Comparison of ENCODE assay signal across 23 cellular contexts in genomic region chr22:31651667-31652066, GRCh38. TPM values are rescaled to one million over a fixed set of nuclear protein-coding genes. Genes with fewer than 3 reads are reported as not detected.
DNase-seq lines count a peak whose midpoint lies in the region; ATAC-seq, FAIRE-seq and TF ChIP-seq lines count a peak whose summit lies in the region.
"Had no signal": no experiment of that assay in that cellular context is flagged by ENCODE, and none has a peak within 500 bp of the region (broad histone marks: within the 10 kb centered on the region; RNA-seq: fewer than 3 reads in every experiment).

No MANE protein-coding gene starts in this region.

- dilution Hi-C loops in keratinocyte (cut with MboI; ENCODE audit: extremely low pct_ligation_motif_present, low sequenced_read_pairs), result no loop called here

- no peak for TF ChIP-seq EP300 in gastroesophageal sphincter (IDR thresholded peaks at IDR 0.05)

- peaks cover 29% of the 10 kb centered on the region for H3K36me3 ChIP-seq in DOHH2 (ENCODE audit: control insufficient read depth, low read length)
- peaks cover 35% of the 10 kb centered on the region for H3K36me3 ChIP-seq in RWPE2 (ENCODE audit: low read depth)
- H3K36me3 ChIP-seq in keratinocyte (ENCODE audit: control insufficient read depth in 2 of 2, extremely low read depth in 1 of 2, insufficient read depth in 2 of 2, low read length in 2 of 2), result peaks cover 3 to 21% of the 10 kb centered on the region in 2 experiments
- no peaks in the 10 kb centered on the region for H3K36me3 ChIP-seq in smooth muscle cell (ENCODE audit: low read depth)
- H3K36me3 ChIP-seq in colonic mucosa, result no peaks in the 10 kb centered on the region
- peaks cover 4% of the 10 kb centered on the region for H3K36me3 ChIP-seq in breast epithelium
- peaks cover 0 to 34% of the 10 kb centered on the region in 2 donors for H3K36me3 ChIP-seq in gastroesophageal sphincter

- 96% methylated on average over 4 of the region's 4 CpGs for WGBS in smooth muscle cell (ENCODE audit: low lambda C conversion rate)
- 82 to 94% methylated on average over 1 of the region's 4 CpGs for WGBS in gastroesophageal sphincter (ENCODE audit: low coverage in 1 of 2), 2 donors

- TF ChIP-seq POLR2A in breast epithelium (IDR thresholded peaks at IDR 0.05), result no peak
- TF ChIP-seq POLR2A in gastroesophageal sphincter (IDR thresholded peaks at IDR 0.05), result no peak

- ATAC-seq in RWPE2 (ENCODE audit: low read depth), result no peak
- no peak for ATAC-seq in gastroesophageal sphincter
- ATAC-seq: PC-3, T-cell had no signal

- H3K4me1 Mint-ChIP-seq in CD14-positive monocyte, result peaks cover 33% of the 10 kb centered on the region

- intact Hi-C loops in CD14-positive monocyte (cut with micrococcal nuclease) (no loop called here), colonic mucosa (cut with DNase I) (no loop called here), breast epithelium (cut with DNase I; ENCODE audit: low total_unique reads) (loop anchor here (5.0 kb wide), 1 partner anchor 519 kb away; no protein-coding TSS in a partner anchor)

- H3K27me3 ChIP-seq in DOHH2 (ENCODE audit: control insufficient read depth, low read length), result no peaks in the 10 kb centered on the region
- no peaks in the 10 kb centered on the region for H3K27me3 ChIP-seq in RWPE2 (ENCODE audit: insufficient read depth, poor library complexity, severe bottlenecking)
- H3K27me3 ChIP-seq in keratinocyte (ENCODE audit: control insufficient read depth, extremely low read depth, insufficient read depth, low read length), result no peaks in the 10 kb centered on the region
- no peaks in the 10 kb centered on the region for H3K27me3 ChIP-seq in smooth muscle cell (ENCODE audit: low read depth)
- no peaks in the 10 kb centered on the region for H3K27me3 ChIP-seq in colonic mucosa
- no peaks in the 10 kb centered on the region for H3K27me3 ChIP-seq in breast epithelium
- no peaks in the 10 kb centered on the region for H3K27me3 ChIP-seq in gastroesophageal sphincter
- H3K27me3 ChIP-seq: tibial artery had no signal

- H3K9me3 Mint-ChIP-seq in CD14-positive monocyte, result no peaks in the 10 kb centered on the region
- H3K9me3 Mint-ChIP-seq: activated CD4-positive, alpha-beta T cell treated with anti-CD3 and anti-CD28 coated beads, Interleukin-2, amount 10 ng/mL, durations not matched to agents 24 days and 14 days; endodermal cell; T-cell had no signal

- no peaks in the 10 kb centered on the region for H3K9me2 ChIP-seq in DOHH2 (replicated peaks; ENCODE audit: control insufficient read depth, low read length)

- no peaks in the 10 kb centered on the region for H3K9me1 ChIP-seq in keratinocyte (ENCODE audit: control insufficient read depth, extremely low read depth, insufficient read depth, low read length)

- H2AFZ ChIP-seq in keratinocyte (ENCODE audit: control insufficient read depth, low read length), result no peak overlapping the region
- H2AFZ ChIP-seq in smooth muscle cell (ENCODE audit: low read depth), result no peak overlapping the region

- H3K4me2 ChIP-seq in DOHH2 (ENCODE audit: low read length) (peak overlapping the region; percentile 43), keratinocyte (ENCODE audit: control insufficient read depth, extremely low read depth, insufficient read depth, low read depth, low read length) (no peak overlapping the region), smooth muscle cell (no peak overlapping the region)

- H3K27ac Mint-ChIP-seq in CD14-positive monocyte, result peak overlapping the region in 5 of 7 donors; percentile 36 to 72 (median 58)
- H3K27ac Mint-ChIP-seq: activated CD4-positive, alpha-beta T cell treated with anti-CD3 and anti-CD28 coated beads, Interleukin-2, amount 10 ng/mL, durations not matched to agents 24 days and 14 days; activated naive CD8-positive, alpha-beta T cell; T-cell had no signal

- H3K79me2 ChIP-seq in DOHH2 (ENCODE audit: control insufficient read depth, low read length), result peaks cover 73% of the 10 kb centered on the region
- H3K79me2 ChIP-seq in keratinocyte (ENCODE audit: control insufficient read depth, insufficient read depth, low read length), result peaks cover 76% of the 10 kb centered on the region
- H3K79me2 ChIP-seq in smooth muscle cell (ENCODE audit: low read depth), result peaks cover 58% of the 10 kb centered on the region

- TF ChIP-seq CTCF in CD14-positive monocyte (IDR thresholded peaks at IDR 0.05) (no peak), DOHH2 (IDR thresholded peaks at IDR 0.05; ENCODE audit: low read depth, low read length, poor library complexity, severe bottlenecking) (no peak), RWPE2 (IDR thresholded peaks at IDR 0.05; ENCODE audit: poor library complexity, severe bottlenecking) (no peak), keratinocyte (optimal IDR thresholded peaks at IDR 0.05 in 1 of 3, IDR thresholded peaks at IDR 0.05 in 1 of 3, conservative IDR thresholded peaks at IDR 0.05 in 1 of 3; ENCODE audit: extremely low read depth in 1 of 3, insufficient read depth in 2 of 3, low read length in 3 of 3) (no peak), smooth muscle cell (IDR thresholded peaks at IDR 0.05; ENCODE audit: borderline replicate concordance, insufficient read depth, poor library complexity, severe bottlenecking) (no peak), colonic mucosa (IDR thresholded peaks at IDR 0.05) (no peak), breast epithelium (IDR thresholded peaks at IDR 0.05) (no peak), gastroesophageal sphincter (IDR thresholded peaks at IDR 0.05) (no peak)

- no peaks in the 10 kb centered on the region for H4K20me1 ChIP-seq in DOHH2 (ENCODE audit: control insufficient read depth, insufficient read depth, low read depth, low read length)
- H4K20me1 ChIP-seq in keratinocyte (ENCODE audit: control insufficient read depth, extremely low read depth, insufficient read depth, low read length), result no peaks in the 10 kb centered on the region
- H4K20me1 ChIP-seq in smooth muscle cell (ENCODE audit: low read depth), result peaks cover 58% of the 10 kb centered on the region

- H3F3A ChIP-seq in DOHH2 (ENCODE audit: control insufficient read depth, insufficient read depth), result peaks cover 5% of the 10 kb centered on the region; the same call in 1 of the 2 replicates
- H3F3A ChIP-seq in smooth muscle cell (ENCODE audit: low read depth), result peaks cover 6% of the 10 kb centered on the region

- H3K4me3 ChIP-seq in DOHH2 (ENCODE audit: low read length), result 0 out of 2 replicates have a peak overlapping the region, but pooled peaks have one; percentile 13
- H3K4me3 ChIP-seq in RWPE2 (ENCODE audit: severe bottlenecking), result no peak overlapping the region
- no peak overlapping the region for H3K4me3 ChIP-seq in keratinocyte (ENCODE audit: control insufficient read depth in 2 of 3, extremely low read depth in 1 of 3, insufficient read depth in 2 of 3, low read depth in 1 of 3, low read length in 3 of 3)
- no peak overlapping the region for H3K4me3 ChIP-seq in smooth muscle cell
- H3K4me3 ChIP-seq in colonic mucosa, result no peak overlapping the region
- no peak overlapping the region for H3K4me3 ChIP-seq in breast epithelium
- H3K4me3 ChIP-seq in gastroesophageal sphincter, result no peak overlapping the region
- H3K4me3 ChIP-seq: lung, tibial artery had no signal

- H3K9me3 ChIP-seq in DOHH2 (ENCODE audit: control insufficient read depth, insufficient read depth, low read length) (no peaks in the 10 kb centered on the region), RWPE2 (ENCODE audit: severe bottlenecking) (no peaks in the 10 kb centered on the region), keratinocyte (ENCODE audit: control insufficient read depth, low read depth, low read length) (no peaks in the 10 kb centered on the region), smooth muscle cell (replicated peaks; ENCODE audit: low read depth) (no peaks in the 10 kb centered on the region), colonic mucosa (no peaks in the 10 kb centered on the region), breast epithelium (no peaks in the 10 kb centered on the region), gastroesophageal sphincter (no peaks in the 10 kb centered on the region)
- H3K9me3 ChIP-seq: tibial artery had no signal

- H3K9ac ChIP-seq in keratinocyte (ENCODE audit: control insufficient read depth, extremely low read depth, insufficient read depth, low read length) (no peak overlapping the region), smooth muscle cell (ENCODE audit: low read depth) (no peak overlapping the region), colonic mucosa (ENCODE audit: low read depth in 2 of 2, low read length in 2 of 2) (no peak overlapping the region)

- DNase-seq in CD14-positive monocyte (ENCODE audit: low spot score) (no peak), RWPE2 (ENCODE audit: low spot score) (no peak), keratinocyte (ENCODE audit: low read depth, low spot score) (no peak), smooth muscle cell (lab: John Stamatoyannopoulos, UW; ENCODE audit: unreplicated experiment) (no peak), colonic mucosa (no peak), breast epithelium (ENCODE audit: low spot score in 2 of 2) (no peak)
- DNase-seq: activated CD4-positive, alpha-beta T cell treated with anti-CD3 and anti-CD28 coated beads, Interleukin-2, amount 10 ng/mL, durations not matched to agents 24 days and 14 days; DMS79 treated with DMSO at 0.1 percent for 48 hours; endodermal cell; glutamatergic neuron; kidney glomerular epithelial cell; NCI-H1105; NCI-H2029 treated with DMSO at 0.1 percent for 48 hours; NCI-H345; NCI-H82; PC-3; stimulated activated CD4-positive, alpha-beta T cell treated with anti-CD3 and anti-CD28 coated beads, Interleukin-1b, Interleukin-23, amount 100 ng/mL, for 48 hours; T-cell; tibial artery had no signal

- H3K4me1 ChIP-seq in DOHH2 (ENCODE audit: control insufficient read depth, low read length), result peaks cover 56% of the 10 kb centered on the region
- H3K4me1 ChIP-seq in RWPE2 (ENCODE audit: insufficient read depth, poor library complexity, severe bottlenecking), result peaks cover 72% of the 10 kb centered on the region
- H3K4me1 ChIP-seq in keratinocyte (ENCODE audit: control insufficient read depth, extremely low read depth, insufficient read depth, low read length), result peaks cover 50% of the 10 kb centered on the region
- H3K4me1 ChIP-seq in smooth muscle cell (ENCODE audit: low read depth), result no peaks in the 10 kb centered on the region
- peaks cover 8% of the 10 kb centered on the region for H3K4me1 ChIP-seq in colonic mucosa
- H3K4me1 ChIP-seq in breast epithelium, result no peaks in the 10 kb centered on the region
- no peaks in the 10 kb centered on the region for H3K4me1 ChIP-seq in gastroesophageal sphincter

- H3K27me3 Mint-ChIP-seq in CD14-positive monocyte (ENCODE audit: low read depth in 3 of 3), result peaks cover 0 to 2% (median 0%) of the 10 kb centered on the region in 3 donors
- H3K27me3 Mint-ChIP-seq: activated CD4-positive, alpha-beta T cell treated with anti-CD3 and anti-CD28 coated beads, Interleukin-2, amount 10 ng/mL, durations not matched to agents 24 days and 14 days; activated naive CD8-positive, alpha-beta T cell; T-cell had no signal

- peaks cover 25 to 26% of the 10 kb centered on the region in 2 donors for H3K36me3 Mint-ChIP-seq in CD14-positive monocyte
- H3K36me3 Mint-ChIP-seq: activated naive CD8-positive, alpha-beta T cell had no signal

- no peak overlapping the region for H3K4me3 Mint-ChIP-seq in CD14-positive monocyte
- H3K4me3 Mint-ChIP-seq: activated CD4-positive, alpha-beta T cell treated with anti-CD3 and anti-CD28 coated beads, Interleukin-2, amount 10 ng/mL, durations not matched to agents 24 days and 14 days; activated naive CD8-positive, alpha-beta T cell; endodermal cell; T-cell had no signal

- H3K27ac ChIP-seq in DOHH2 (ENCODE audit: low read depth, low read length) (no peak overlapping the region), RWPE2 (ENCODE audit: poor library complexity, severe bottlenecking) (peak overlapping the region; percentile 88), keratinocyte (ENCODE audit: control insufficient read depth, insufficient read depth, low read length) (peak overlapping the region; percentile 76), smooth muscle cell (ENCODE audit: low read depth) (no peak overlapping the region), colonic mucosa (no peak overlapping the region), breast epithelium (no peak overlapping the region), gastroesophageal sphincter (no peak overlapping the region)
- H3K27ac ChIP-seq: tibial artery had no signal

- no peak for FAIRE-seq in keratinocyte (lab: Jason Lieb, UNC)

RNA-seq across cellular contexts. Expression of gene PISD, which starts 10.3 kb away (rescaled TPM):
- polyA plus RNA-seq in CD14-positive monocyte, result 10 to 100 TPM; 38.1 to 45.3 TPM
- polyA plus RNA-seq in keratinocyte, result 25.5 to 36.6 TPM (median 26.4 TPM) in 3 replicates
- 13.3 TPM for polyA plus RNA-seq in keratinocyte (2011; ENCODE audit: low read depth)
- polyA plus RNA-seq in keratinocyte (2011; cell fraction: cytosol; rRNA removed), result 18.1 and 21.8 TPM in 2 replicates
- polyA plus RNA-seq in keratinocyte (2011; cell fraction: nucleus; rRNA removed), result 75.7 and 82.6 TPM in 2 replicates
- 29.1 and 32.1 TPM in 2 replicates for polyA plus RNA-seq in keratinocyte (2012; ENCODE audit: low replicate concordance)
- polyA minus RNA-seq in keratinocyte, result 23.8 to 42.9 TPM (median 34.6 TPM) in 3 replicates
- 36.1 TPM for polyA minus RNA-seq in keratinocyte (2011; cell fraction: cytosol; rRNA and poly(A)+ RNA removed)
- 36.1 and 36.8 TPM in 2 replicates for polyA minus RNA-seq in keratinocyte (2011; cell fraction: nucleus; rRNA and poly(A)+ RNA removed)
- total RNA-seq in smooth muscle cell, result 15.3 and 21.1 TPM in 2 replicates
- 31.6 and 33.1 TPM in 2 replicates for polyA plus RNA-seq in smooth muscle cell
- total RNA-seq in colonic mucosa, result 10 to 100 TPM; 30.8 to 48.1 TPM
- 10 to 100 TPM; 49.6 to 58.7 (median 57.0) TPM for total RNA-seq in breast epithelium
- total RNA-seq in gastroesophageal sphincter, result 10 to 100 TPM; 10.1 to 32.7 (median 19.2) TPM

Comparison
In these comparisons a context has a peak if more than half of its experiments do, and no peak if none do; other contexts are left out.
1. H3K27ac ChIP-seq: peak in RWPE2 (single experiment) and keratinocyte (single experiment); none in DOHH2 (single experiment), smooth muscle cell (single experiment), colonic mucosa (single experiment), breast epithelium (0 of 2) and gastroesophageal sphincter (0 of 4).